8 cellular contexts compared by ENCODE assay signal in genomic region chr4:472881-473574, GRCh38. TPM values are rescaled to one million over a fixed set of nuclear protein-coding genes. Genes with fewer than 3 reads are reported as not detected.
DNase-seq lines count a peak whose midpoint lies in the region; ATAC-seq, FAIRE-seq and TF ChIP-seq lines count a peak whose summit lies in the region.

No MANE protein-coding gene starts in this region.

- peak overlapping the region; percentile 94 for H2AFZ ChIP-seq in GM12878 (ENCODE audit: control insufficient read depth, low read depth, low read length)

- SMC1A ChIA-PET in GM12878 (lab: Charles Lee; ENCODE audit: uncharacterized antibody, unreplicated experiment): no interaction called here

- in situ Hi-C loops in GM12878 (cut with MboI): no loop called here

- peaks cover 34% of the 10 kb centered on the region for H3K79me2 ChIP-seq in GM12878 (ENCODE audit: control insufficient read depth, insufficient read depth, low read length)

- no peak for TF ChIP-seq POLR2A in GM12878 (IDR thresholded peaks at IDR 0.05; ENCODE audit: low read depth, low read length)

- H3K9me3 ChIP-seq in KOPT-K1 (ENCODE audit: insufficient read depth, low read length, poor library complexity, severe bottlenecking): peaks cover 88% of the 10 kb centered on the region
- peaks cover 39% of the 10 kb centered on the region for H3K9me3 ChIP-seq in GM12878 (replicated peaks; ENCODE audit: control insufficient read depth, insufficient read depth, low read length)

- CTCF ChIA-PET in GM12878 (lab: Yijun Ruan, JAX): interaction anchor here (1.0 kb wide), 1 partner anchor 139 kb away, joined by 3 read pairs; no protein-coding TSS in a partner anchor

- intact Hi-C loops in GM12878 (cut with micrococcal nuclease; ENCODE audit: unreplicated experiment): loop anchor here (10.0 kb wide), 1 partner anchor 202 kb away; the partner anchor contains the start of genes ATP5ME and MYL5

- RAD21 ChIA-PET in GM12878 (lab: Charles Lee; ENCODE audit: unreplicated experiment): interaction anchor here (0.7 kb wide), 1 partner anchor 25 kb away, joined by 3 read pairs; no protein-coding TSS in a partner anchor

- 13% methylated on average over 17 of the region's 17 CpGs for WGBS in GM12878 (ENCODE audit: insufficient coverage, insufficient replicate concordance, low lambda C conversion rate, missing lambda C conversion rate)

- H3K4me2 ChIP-seq in GM12878 (ENCODE audit: control insufficient read depth, insufficient read depth): peak overlapping the region; percentile 72

- peak; percentile 28 for ATAC-seq in GM12878

- no peak for TF ChIP-seq RAD21 in GM12878 (IDR thresholded peaks at IDR 0.05; ENCODE audit: insufficient read depth, low read depth, low read length)

- no peaks in the 10 kb centered on the region for H3K4me1 ChIP-seq in GM12878 (ENCODE audit: control insufficient read depth, insufficient read depth, low read length)

- FAIRE-seq in GM18507 (lab: Jason Lieb, UNC) (peak; percentile 12), GM12878 (lab: Jason Lieb, UNC) (no peak)

- H3K36me3 ChIP-seq in KOPT-K1 (ENCODE audit: insufficient read depth, low read length) (peaks cover 51% of the 10 kb centered on the region), GM12878 (ENCODE audit: control insufficient read depth in 2 of 2, insufficient read depth in 2 of 2, low read length in 1 of 2) (peaks cover 5 to 27% of the 10 kb centered on the region in 2 experiments)

- no peaks in the 10 kb centered on the region for H3K27me3 ChIP-seq in GM12878 (replicated peaks in 1 of 2; ENCODE audit: control insufficient read depth in 2 of 2, insufficient read depth in 2 of 2, low read length in 1 of 2)

- peak overlapping the region; percentile 80 for H3K27ac ChIP-seq in KOPT-K1 (ENCODE audit: low read depth, low read length, poor library complexity, severe bottlenecking)
- peak overlapping the region; percentile 95 for H3K27ac ChIP-seq in GM12878 (ENCODE audit: control insufficient read depth, insufficient read depth)
- H3K27ac ChIP-seq in substantia nigra (ENCODE audit: low read depth, low read length, poor library complexity, severe bottlenecking): peak overlapping the region; percentile 83

- no peak for TF ChIP-seq EP300 in GM12878 (IDR thresholded peaks at IDR 0.05; ENCODE audit: borderline replicate concordance in 1 of 2, control insufficient read depth in 1 of 2, low read depth in 2 of 2, low read length in 2 of 2)

- H3K4me3 ChIP-seq in GM12878: peak overlapping the region; percentile 92

- DNase-seq in GM18507 (ENCODE audit: extremely low spot score, insufficient read length, low read depth) (no peak), GM12878 (ENCODE audit: low read depth, low spot score) (no peak), kidney tubule cell (ENCODE audit: low spot score) (peak; percentile 48), substantia nigra (lab: John Stamatoyannopoulos, UW) (peak in 12 of 49 donors; percentile 17 to 59 (median 34)), DMS79 (lab: John Stamatoyannopoulos, UW) (no peak), NCI-H1417 (lab: John Stamatoyannopoulos, UW) (no peak), GDM1 (lab: John Stamatoyannopoulos, UW) (no peak)

- H3K9ac ChIP-seq in GM12878 (ENCODE audit: control insufficient read depth, insufficient read depth, low read length): peak overlapping the region; percentile 93

- BruUV-seq in GM12878 (replicated peaks; lab: Mats Ljungman, UMichigan): TSS peak; percentile 57

- TF ChIP-seq CTCF in GM12878 (IDR thresholded peaks at IDR 0.05 in 2 of 3, conservative IDR thresholded peaks at IDR 0.05 in 1 of 3; ENCODE audit: control insufficient read depth in 2 of 3, extremely low read depth in 1 of 3, insufficient read depth in 1 of 3, low read depth in 3 of 3, low read length in 3 of 3): no peak

- POLR2A ChIA-PET in GM12878 (lab: Charles Lee): interaction anchor here (0.7 to 1.5 kb wide), 3 partner anchors 21 to 27 kb away, joined by 3 to 4 read pairs (median 3); no protein-coding TSS in a partner anchor

- no peaks in the 10 kb centered on the region for H4K20me1 ChIP-seq in GM12878 (ENCODE audit: control insufficient read depth, insufficient read depth)

TF ChIP-seq in GM12878, 131 proteins besides CTCF, POLR2A, EP300 and RAD21:
- TF ChIP-seq CBX5 (IDR thresholded peaks at IDR 0.05; ENCODE audit: low read depth): peak; percentile 20; the same call in 1 of the 2 replicates
- no peak for TF ChIP-seq RFX5 (IDR thresholded peaks at IDR 0.05; ENCODE audit: low read depth, low read length)
TF ChIP-seq in GM12878: peak in this region for 1.

RNA-seq across cellular contexts. Expression of gene ZNF721, which starts 25.9 kb away (rescaled TPM):
- 122 and 131 TPM in 2 replicates for total RNA-seq in GM12878 (2013; cell fraction: nucleolus; rRNA removed)
- total RNA-seq in GM12878 (2014; rRNA removed) (21.1 and 31.4 TPM in 2 replicates), GM12878 (2014; rRNA removed; fragmentation: Illumina TruSeq; extraction: Trizol) (31.5 and 32.4 TPM in 2 replicates), GM12878 (2021) (19.0 and 21.6 TPM in 2 replicates)
- 25.5 TPM for polyA plus RNA-seq in GM12878 (2011; ENCODE audit: low read depth)
- polyA plus RNA-seq in GM12878 (2011; rRNA removed) (23.0 and 34.1 TPM in 2 replicates), GM12878 (2014; fragmentation: Illumina TruSeq; extraction: Trizol) (27.8 and 38.2 TPM in 2 replicates), GM12878 (2014; fragmentation: Nextera tagmentation; extraction: Ambion mirVana) (10 to 100 TPM; 23.0 to 29.5 TPM), GM12878 (2014; rRNA removed) (20.2 and 22.4 TPM in 2 replicates), GM12878 (2016; fragmentation: Nextera tagmentation; extraction: Ambion mirVana) (10 to 100 TPM; 24.8 to 27.2 TPM)
- 12.1 and 15.3 TPM in 2 replicates for polyA plus RNA-seq in GM12878 (2011; cell fraction: cytosol; rRNA removed)
- polyA plus RNA-seq in GM12878 (2011; cell fraction: nucleus; rRNA removed): 18.8 and 24.2 TPM in 2 replicates
- polyA plus RNA-seq in GM12878 (2012): 22.2 and 22.8 TPM in 2 replicates
- polyA minus RNA-seq in GM12878 (2011; rRNA and poly(A)+ RNA removed): 21.3 and 21.6 TPM in 2 replicates
- polyA minus RNA-seq in GM12878 (2011; cell fraction: cytosol; rRNA and poly(A)+ RNA removed): 8.2 and 15.0 TPM in 2 replicates
- polyA minus RNA-seq in GM12878 (2011; cell fraction: nucleus; rRNA and poly(A)+ RNA removed): 21.6 and 28.1 TPM in 2 replicates

RNA-seq across cellular contexts. Expression of gene PIGG, which starts 26.0 kb away (rescaled TPM):
- total RNA-seq in GM12878 (2013; cell fraction: nucleolus; rRNA removed): 231 and 241 TPM in 2 replicates
- 33.2 and 34.9 TPM in 2 replicates for total RNA-seq in GM12878 (2014; rRNA removed)
- total RNA-seq in GM12878 (2014; rRNA removed; fragmentation: Illumina TruSeq; extraction: Trizol): 19.9 and 20.1 TPM in 2 replicates
- total RNA-seq in GM12878 (2021): 36.1 and 38.4 TPM in 2 replicates
- polyA plus RNA-seq in GM12878 (2011; ENCODE audit: low read depth): 15.9 TPM
- 55.5 and 64.3 TPM in 2 replicates for polyA plus RNA-seq in GM12878 (2011; rRNA removed)
- 35.8 and 42.9 TPM in 2 replicates for polyA plus RNA-seq in GM12878 (2011; cell fraction: cytosol; rRNA removed)
- 328 and 344 TPM in 2 replicates for polyA plus RNA-seq in GM12878 (2011; cell fraction: nucleus; rRNA removed)
- 27.4 and 33.3 TPM in 2 replicates for polyA plus RNA-seq in GM12878 (2012)
- polyA plus RNA-seq in GM12878 (2014; fragmentation: Illumina TruSeq; extraction: Trizol): 17.3 and 21.6 TPM in 2 replicates
- 10 to 100 TPM in 1 of 2 experiments, 1 to 10 TPM in 1; 8.0 to 18.0 TPM for polyA plus RNA-seq in GM12878 (2014; fragmentation: Nextera tagmentation; extraction: Ambion mirVana)
- polyA plus RNA-seq in GM12878 (2014; rRNA removed): 36.4 and 38.2 TPM in 2 replicates
- polyA plus RNA-seq in GM12878 (2016; fragmentation: Nextera tagmentation; extraction: Ambion mirVana): 10 to 100 TPM; 34.0 to 35.7 TPM
- polyA minus RNA-seq in GM12878 (2011; rRNA and poly(A)+ RNA removed): 51.7 and 76.2 TPM in 2 replicates
- polyA minus RNA-seq in GM12878 (2011; cell fraction: cytosol; rRNA and poly(A)+ RNA removed): 15.5 and 17.2 TPM in 2 replicates
- polyA minus RNA-seq in GM12878 (2011; cell fraction: nucleus; rRNA and poly(A)+ RNA removed): 89.5 and 142 TPM in 2 replicates
